In the genomic region with DNA sequence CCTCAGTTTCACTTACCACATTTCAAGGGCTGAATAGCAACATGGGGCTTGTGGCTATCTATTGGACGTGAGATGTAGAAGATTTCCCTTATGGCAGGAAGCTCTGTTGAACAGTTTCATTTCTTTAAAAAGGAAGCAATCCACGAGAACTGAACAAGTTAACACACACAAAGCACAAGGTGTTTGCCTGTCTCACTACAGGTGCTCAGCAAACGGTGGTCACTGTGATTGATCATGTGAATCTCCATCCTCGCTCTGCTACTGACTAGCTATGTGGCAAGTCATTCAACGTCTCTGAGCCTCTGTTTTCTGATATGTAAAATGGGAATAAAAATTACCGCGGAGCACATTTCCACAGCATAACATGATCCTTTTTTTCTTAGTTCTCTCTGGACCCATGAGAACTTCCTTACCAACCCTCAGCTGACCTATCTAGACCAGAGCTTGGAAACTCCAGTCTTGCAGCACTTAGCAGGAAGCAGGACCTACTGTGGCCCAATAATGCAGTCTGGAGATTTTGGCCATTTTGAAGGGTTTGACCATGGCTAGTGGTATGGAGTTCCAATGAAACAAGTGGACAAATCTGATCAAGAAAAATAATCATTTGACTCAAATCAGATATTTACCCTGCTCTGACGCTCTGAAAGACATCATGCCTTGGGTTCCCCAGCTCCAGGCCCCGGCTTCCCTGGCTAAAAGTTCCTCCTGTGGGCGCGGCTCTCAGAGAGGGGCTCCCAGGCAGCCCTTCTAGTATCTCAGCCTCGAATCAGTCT, we compare ENCODE assay signal across 11 cellular contexts.
DNase-seq lines count a peak whose midpoint lies in the region; ATAC-seq and TF ChIP-seq lines count a peak whose summit lies in the region.
"Had no signal": no experiment of that assay in that cellular context is flagged by ENCODE, and none has a peak within 500 bp of the region (broad histone marks: within the 10 kb centered on the region; RNA-seq: fewer than 3 reads in every experiment).

No MANE protein-coding gene starts in this region.

- H2AK5ac ChIP-seq in mesenchymal stem cell (ENCODE audit: low read length, severe bottlenecking) = no peak overlapping the region

- H2AFZ ChIP-seq in mesenchymal stem cell (ENCODE audit: low read depth, low read length) = no peak overlapping the region

- 95% methylated on average over 11 of the region's 12 CpGs for WGBS in mesenchymal stem cell
- 83 to 87% (median 85%) methylated on average over 12 of the region's 12 CpGs for WGBS in heart left ventricle, 4 donors

- no peak overlapping the region for H3K27ac ChIP-seq in mesenchymal stem cell (ENCODE audit: low read length, poor library complexity, severe bottlenecking)
- peak overlapping the region in 3 of 12 donors; percentile 3 to 79 (median 43) for H3K27ac ChIP-seq in heart left ventricle

- no peaks in the 10 kb centered on the region for H3K27me3 Mint-ChIP-seq in activated T-helper 1 cell treated with anti-CD3 and anti-CD28 coated beads, Interleukin-12 subunit alpha, Interleukin-12 subunit beta, Interleukin-2, Interleukin-4 antibody, amounts not matched to agents 30 ng/mL and 10 ng/mL and 1 ng/mL, durations not matched to agents 14 hours and 24 hours and 36 hours (ENCODE audit: insufficient read depth)
- H3K27me3 Mint-ChIP-seq: activated naive CD4-positive, alpha-beta T cell treated with anti-CD3 and anti-CD28 coated beads, Interleukin-2, amount 10 ng/mL, durations not matched to agents 7 days and 5 days; CD4-positive, alpha-beta memory T cell had no signal

- H3K27me3 ChIP-seq in mesenchymal stem cell (ENCODE audit: control insufficient read depth in 1 of 2, insufficient read depth in 1 of 2, low read length in 2 of 2) = no peaks in the 10 kb centered on the region
- no peaks in the 10 kb centered on the region for H3K27me3 ChIP-seq in heart left ventricle

- no peak overlapping the region for H3K9ac ChIP-seq in mesenchymal stem cell (ENCODE audit: low read length)

- peaks cover 12% of the 10 kb centered on the region for H3K4me1 Mint-ChIP-seq in activated T-helper 1 cell treated with anti-CD3 and anti-CD28 coated beads, Interleukin-12 subunit alpha, Interleukin-12 subunit beta, Interleukin-2, Interleukin-4 antibody, amounts not matched to agents 30 ng/mL and 10 ng/mL and 1 ng/mL, durations not matched to agents 14 hours and 24 hours and 36 hours (ENCODE audit: low read depth)

- TF ChIP-seq POLR2A in heart left ventricle (IDR thresholded peaks at IDR 0.05) = no peak

- H2BK120ac ChIP-seq in mesenchymal stem cell (ENCODE audit: low read depth, low read length) = peak overlapping the region; percentile 21

- ATAC-seq in GM21515 (IDR thresholded peaks at IDR 0.05; ENCODE audit: unreplicated experiment) (peak; percentile 74), HG03521 (IDR thresholded peaks at IDR 0.05; ENCODE audit: unreplicated experiment) (peak; percentile 77), heart left ventricle (no peak)

- DNase-seq in GM10266 (ENCODE audit: extremely low spot score) (peak; percentile 57), mesenchymal stem cell (peak; percentile 45), KG1 (lab: John Stamatoyannopoulos, UW) (no peak), heart left ventricle (no peak), anterior cingulate cortex (lab: John Stamatoyannopoulos, UW) (no peak)
- no peak for DNase-seq in activated T-helper 1 cell treated with anti-CD3 and anti-CD28 coated beads, Interleukin-12 subunit alpha, Interleukin-12 subunit beta, Interleukin-2, Interleukin-4 antibody, amounts not matched to agents 30 ng/mL and 10 ng/mL and 1 ng/mL, durations not matched to agents 14 hours and 24 hours and 36 hours (ENCODE audit: low spot score)
- DNase-seq: activated naive CD4-positive, alpha-beta T cell treated with anti-CD3 and anti-CD28 coated beads, Interleukin-2, amount 10 ng/mL, durations not matched to agents 7 days and 5 days; CD4-positive, alpha-beta memory T cell; NCI-H1417 treated with DMSO at 0.1 percent for 48 hours had no signal

- peaks cover 5% of the 10 kb centered on the region for H3K4me1 ChIP-seq in mesenchymal stem cell (ENCODE audit: control insufficient read depth, insufficient read depth, low read depth, low read length)
- peaks cover 0 to 70% (median 48%) of the 10 kb centered on the region in 12 donors for H3K4me1 ChIP-seq in heart left ventricle

- H3K36me3 ChIP-seq in mesenchymal stem cell (ENCODE audit: control insufficient read depth in 1 of 2, insufficient read depth in 2 of 2, low read depth in 1 of 2, low read length in 2 of 2) (no peaks in the 10 kb centered on the region), heart left ventricle (no peaks in the 10 kb centered on the region)

- H3K9me3 ChIP-seq in mesenchymal stem cell (ENCODE audit: control insufficient read depth, low read length) = no peaks in the 10 kb centered on the region
- H3K9me3 ChIP-seq in heart left ventricle = no peaks in the 10 kb centered on the region

- H3K4ac ChIP-seq in mesenchymal stem cell (ENCODE audit: low read depth in 1 of 2, low read length in 2 of 2) = no peak overlapping the region

- H3K4me2 ChIP-seq in mesenchymal stem cell (ENCODE audit: low read length, poor library complexity, severe bottlenecking) = no peak overlapping the region

- H3K27ac Mint-ChIP-seq in activated T-helper 1 cell treated with anti-CD3 and anti-CD28 coated beads, Interleukin-12 subunit alpha, Interleukin-12 subunit beta, Interleukin-2, Interleukin-4 antibody, amounts not matched to agents 30 ng/mL and 10 ng/mL and 1 ng/mL, durations not matched to agents 14 hours and 24 hours and 36 hours = no peak overlapping the region
- H3K27ac Mint-ChIP-seq: activated naive CD4-positive, alpha-beta T cell treated with anti-CD3 and anti-CD28 coated beads, Interleukin-2, amount 10 ng/mL, durations not matched to agents 7 days and 5 days had no signal

- no peak overlapping the region for H2BK15ac ChIP-seq in mesenchymal stem cell (ENCODE audit: low read depth, poor library complexity, severe bottlenecking)

- no peaks in the 10 kb centered on the region for H3K79me1 ChIP-seq in mesenchymal stem cell (replicated peaks; ENCODE audit: low read length, poor library complexity, severe bottlenecking)

- H3K23ac ChIP-seq in mesenchymal stem cell (ENCODE audit: low read length in 2 of 2) = no peak overlapping the region

- H2BK12ac ChIP-seq in mesenchymal stem cell (ENCODE audit: low read length in 2 of 2) = peak overlapping the region; percentile 67 to 93

- H4K8ac ChIP-seq in mesenchymal stem cell (ENCODE audit: low read length) = no peak overlapping the region

- no peak overlapping the region for H3K4me3 Mint-ChIP-seq in activated T-helper 1 cell treated with anti-CD3 and anti-CD28 coated beads, Interleukin-12 subunit alpha, Interleukin-12 subunit beta, Interleukin-2, Interleukin-4 antibody, amounts not matched to agents 30 ng/mL and 10 ng/mL and 1 ng/mL, durations not matched to agents 14 hours and 24 hours and 36 hours
- H3K4me3 Mint-ChIP-seq: activated naive CD4-positive, alpha-beta T cell treated with anti-CD3 and anti-CD28 coated beads, Interleukin-2, amount 10 ng/mL, durations not matched to agents 7 days and 5 days had no signal

- TF ChIP-seq CTCF in GM10266 (IDR thresholded peaks at IDR 0.05; ENCODE audit: control insufficient read depth, insufficient read depth, low read depth, missing control alignments) (no peak), heart left ventricle (IDR thresholded peaks at IDR 0.05) (no peak)

- H3K4me3 ChIP-seq in mesenchymal stem cell (ENCODE audit: insufficient read depth in 1 of 2, low read depth in 1 of 2, low read length in 2 of 2) = no peak overlapping the region
- no peak overlapping the region for H3K4me3 ChIP-seq in heart left ventricle

- H3K9me3 Mint-ChIP-seq in activated T-helper 1 cell treated with anti-CD3 and anti-CD28 coated beads, Interleukin-12 subunit alpha, Interleukin-12 subunit beta, Interleukin-2, Interleukin-4 antibody, amounts not matched to agents 30 ng/mL and 10 ng/mL and 1 ng/mL, durations not matched to agents 14 hours and 24 hours and 36 hours = no peaks in the 10 kb centered on the region
- H3K9me3 Mint-ChIP-seq: activated naive CD4-positive, alpha-beta T cell treated with anti-CD3 and anti-CD28 coated beads, Interleukin-2, amount 10 ng/mL, durations not matched to agents 7 days and 5 days; CD4-positive, alpha-beta memory T cell had no signal

- intact Hi-C loops in activated T-helper 1 cell treated with anti-CD3 and anti-CD28 coated beads, Interleukin-12 subunit alpha, Interleukin-12 subunit beta, Interleukin-2, Interleukin-4 antibody, amounts not matched to agents 30 ng/mL and 10 ng/mL and 1 ng/mL, durations not matched to agents 14 hours and 24 hours and 36 hours (cut with micrococcal nuclease) = no loop called here
- intact Hi-C loops in heart left ventricle (cut with DNase I) = loop anchor here in 2 of 10 donors (5.0 to 10.0 kb wide), 2 partner anchors 112 to 569 kb away; no protein-coding TSS in a partner anchor

- no peaks in the 10 kb centered on the region for H3K36me3 Mint-ChIP-seq in activated T-helper 1 cell treated with anti-CD3 and anti-CD28 coated beads, Interleukin-12 subunit alpha, Interleukin-12 subunit beta, Interleukin-2, Interleukin-4 antibody, amounts not matched to agents 30 ng/mL and 10 ng/mL and 1 ng/mL, durations not matched to agents 14 hours and 24 hours and 36 hours (ENCODE audit: low read depth)
- H3K36me3 Mint-ChIP-seq: activated naive CD4-positive, alpha-beta T cell treated with anti-CD3 and anti-CD28 coated beads, Interleukin-2, amount 10 ng/mL, durations not matched to agents 7 days and 5 days; CD4-positive, alpha-beta memory T cell had no signal

- H3K14ac ChIP-seq in mesenchymal stem cell (ENCODE audit: low read length in 2 of 2) = no peak overlapping the region

- H4K91ac ChIP-seq in mesenchymal stem cell (ENCODE audit: low read length) = peak overlapping the region; percentile 64

- H3K18ac ChIP-seq in mesenchymal stem cell (ENCODE audit: low read depth in 1 of 2, low read length in 2 of 2) = peak overlapping the region; percentile 29 to 37

- H2BK5ac ChIP-seq in mesenchymal stem cell (ENCODE audit: low read depth, low read length, poor library complexity, severe bottlenecking) = no peak overlapping the region

Comparison
In these comparisons a context has a peak if more than half of its experiments do, and no peak if none do; other contexts are left out.
1. DNase-seq: peak in GM10266 (single experiment) and mesenchymal stem cell (single experiment); none in KG1 (single experiment), activated T-helper 1 cell treated with anti-CD3 and anti-CD28 coated beads, Interleukin-12 subunit alpha, Interleukin-12 subunit beta, Interleukin-2, Interleukin-4 antibody, amounts not matched to agents 30 ng/mL and 10 ng/mL and 1 ng/mL, durations not matched to agents 14 hours and 24 hours and 36 hours (single experiment), heart left ventricle (0 of 5) and anterior cingulate cortex (0 of 58).
2. ATAC-seq: peak in GM21515 (single experiment) and HG03521 (single experiment); none in heart left ventricle (0 of 4).